In genomic region chr10:118763202-118763988, GRCh38 we compare ENCODE assay signal across 17 cellular contexts.
DNase-seq lines count a peak whose midpoint lies in the region; ATAC-seq and TF ChIP-seq lines count a peak whose summit lies in the region.
"Had no signal": no experiment of that assay in that cellular context is flagged by ENCODE, and none has a peak within 500 bp of the region (broad histone marks: within the 10 kb centered on the region; RNA-seq: fewer than 3 reads in every experiment).

No MANE protein-coding gene starts in this region.

- no peaks in the 10 kb centered on the region for H3K9me3 Mint-ChIP-seq in stimulated activated memory B cell treated with anti-CD40 and anti-IgM and Interleukin-4, amounts not matched to agents 10 μg/mL and 1 μg/mL and 100 μg/mL, for 72 hours
- H3K9me3 Mint-ChIP-seq: activated naive CD4-positive, alpha-beta T cell treated with anti-CD3 and anti-CD28 coated beads, Interleukin-2, amount 10 ng/mL, durations not matched to agents 7 days and 5 days; nephron had no signal

- DNase-seq in NCI-H1417 treated with DMSO at 0.1 percent for 48 hours (lab: John Stamatoyannopoulos, UW): peak; percentile 24
- DNase-seq in NCI-H524 (lab: John Stamatoyannopoulos, UW): peak; percentile 31 to 73
- DNase-seq in glomerular visceral epithelial cell (ENCODE audit: extremely low spot score): peak; percentile 41
- DNase-seq in midbrain (lab: John Stamatoyannopoulos, UW): no peak
- DNase-seq in AG08396 (ENCODE audit: low spot score): no peak
- DNase-seq in SKM-1 (lab: John Stamatoyannopoulos, UW; ENCODE audit: unreplicated experiment): no peak
- DNase-seq: activated CD4-positive, alpha-beta T cell treated with anti-CD3 and anti-CD28 coated beads for 36 hours; activated CD8-positive, alpha-beta memory T cell treated with anti-CD3 and anti-CD28 coated beads, Interleukin-2, amount 50 U/mL, for 48 hours; activated naive CD4-positive, alpha-beta T cell treated with anti-CD3 and anti-CD28 coated beads, Interleukin-2, amount 10 ng/mL, durations not matched to agents 7 days and 5 days; body of pancreas; GOT3; NK-92 treated with Interleukin-12 subunit alpha and Interleukin-12 subunit beta, amount 100 ng/mL, for 24 hours; Right ventricle myocardium superior; stimulated activated CD4-positive, alpha-beta T cell treated with anti-CD3 and anti-CD28 coated beads, Interleukin-2, amount 100 ng/mL, for 24 hours had no signal

- TF ChIP-seq CTCF in C4-2B (conservative IDR thresholded peaks at IDR 0.05): no peak

- no peak for ATAC-seq in stimulated activated memory B cell treated with anti-CD40 and anti-IgM and Interleukin-4, amounts not matched to agents 10 μg/mL and 1 μg/mL and 100 μg/mL, for 72 hours
- ATAC-seq: activated CD4-positive, alpha-beta T cell treated with anti-CD3 and anti-CD28 coated beads for 36 hours; body of pancreas had no signal

- H3K4me3 Mint-ChIP-seq in stimulated activated memory B cell treated with anti-CD40 and anti-IgM and Interleukin-4, amounts not matched to agents 10 μg/mL and 1 μg/mL and 100 μg/mL, for 72 hours: no peak overlapping the region
- H3K4me3 Mint-ChIP-seq: activated CD4-positive, alpha-beta T cell treated with anti-CD3 and anti-CD28 coated beads for 36 hours; activated naive CD4-positive, alpha-beta T cell treated with anti-CD3 and anti-CD28 coated beads, Interleukin-2, amount 10 ng/mL, durations not matched to agents 7 days and 5 days; nephron had no signal

- H3K4me1 Mint-ChIP-seq in stimulated activated memory B cell treated with anti-CD40 and anti-IgM and Interleukin-4, amounts not matched to agents 10 μg/mL and 1 μg/mL and 100 μg/mL, for 72 hours: no peaks in the 10 kb centered on the region
- H3K4me1 Mint-ChIP-seq: activated CD4-positive, alpha-beta T cell treated with anti-CD3 and anti-CD28 coated beads for 36 hours; activated naive CD4-positive, alpha-beta T cell treated with anti-CD3 and anti-CD28 coated beads, Interleukin-2, amount 10 ng/mL, durations not matched to agents 7 days and 5 days; nephron had no signal

- H3K36me3 Mint-ChIP-seq in stimulated activated memory B cell treated with anti-CD40 and anti-IgM and Interleukin-4, amounts not matched to agents 10 μg/mL and 1 μg/mL and 100 μg/mL, for 72 hours: no peaks in the 10 kb centered on the region
- H3K36me3 Mint-ChIP-seq: activated naive CD4-positive, alpha-beta T cell treated with anti-CD3 and anti-CD28 coated beads, Interleukin-2, amount 10 ng/mL, durations not matched to agents 7 days and 5 days had no signal

- H3K27me3 Mint-ChIP-seq in stimulated activated memory B cell treated with anti-CD40 and anti-IgM and Interleukin-4, amounts not matched to agents 10 μg/mL and 1 μg/mL and 100 μg/mL, for 72 hours: no peaks in the 10 kb centered on the region
- H3K27me3 Mint-ChIP-seq: activated CD4-positive, alpha-beta T cell treated with anti-CD3 and anti-CD28 coated beads for 36 hours had no signal

- H3K27ac ChIP-seq in C4-2B: peak overlapping the region; percentile 13; the same call in 1 of the 2 replicates
- H3K27ac ChIP-seq: body of pancreas had no signal

- H3K27ac Mint-ChIP-seq in stimulated activated memory B cell treated with anti-CD40 and anti-IgM and Interleukin-4, amounts not matched to agents 10 μg/mL and 1 μg/mL and 100 μg/mL, for 72 hours: no peak overlapping the region
- H3K27ac Mint-ChIP-seq: activated CD4-positive, alpha-beta T cell treated with anti-CD3 and anti-CD28 coated beads for 36 hours; activated naive CD4-positive, alpha-beta T cell treated with anti-CD3 and anti-CD28 coated beads, Interleukin-2, amount 10 ng/mL, durations not matched to agents 7 days and 5 days had no signal

Comparison
In these comparisons a context has a peak if more than half of its experiments do, and no peak if none do; other contexts are left out.
1. DNase-seq: peak in NCI-H1417 treated with DMSO at 0.1 percent for 48 hours (single experiment), NCI-H524 (2 of 2) and glomerular visceral epithelial cell (single experiment); none in midbrain (single experiment), AG08396 (single experiment) and SKM-1 (single experiment).